Comparison of ENCODE assay signal across 1 cellular context in the genomic region with DNA sequence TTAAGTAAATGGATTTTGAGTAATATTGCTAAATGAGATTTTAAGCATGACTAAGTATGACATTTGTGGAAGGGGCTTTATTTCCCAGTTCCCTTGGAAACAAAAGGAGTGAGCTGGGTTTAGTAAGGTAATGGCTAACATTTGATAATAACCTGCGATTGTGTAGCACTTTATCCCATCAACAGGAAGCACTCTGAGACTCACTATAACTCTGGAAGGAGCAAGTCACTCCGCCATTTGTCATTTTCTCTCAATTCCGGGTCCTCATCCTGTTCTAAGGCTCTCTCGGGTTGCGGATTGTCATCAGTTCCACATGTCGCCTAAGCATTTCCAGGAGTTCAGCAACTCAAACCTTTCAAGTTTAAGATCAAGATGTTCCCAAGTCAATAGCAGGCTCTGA.
TF ChIP-seq lines count a peak whose summit lies in the region.

No MANE protein-coding gene starts in this region.

TF ChIP-seq in HEK293T, 16 proteins besides CTCF, POLR2A, EP300 and RAD21:
- TF ChIP-seq, protein P1, sequence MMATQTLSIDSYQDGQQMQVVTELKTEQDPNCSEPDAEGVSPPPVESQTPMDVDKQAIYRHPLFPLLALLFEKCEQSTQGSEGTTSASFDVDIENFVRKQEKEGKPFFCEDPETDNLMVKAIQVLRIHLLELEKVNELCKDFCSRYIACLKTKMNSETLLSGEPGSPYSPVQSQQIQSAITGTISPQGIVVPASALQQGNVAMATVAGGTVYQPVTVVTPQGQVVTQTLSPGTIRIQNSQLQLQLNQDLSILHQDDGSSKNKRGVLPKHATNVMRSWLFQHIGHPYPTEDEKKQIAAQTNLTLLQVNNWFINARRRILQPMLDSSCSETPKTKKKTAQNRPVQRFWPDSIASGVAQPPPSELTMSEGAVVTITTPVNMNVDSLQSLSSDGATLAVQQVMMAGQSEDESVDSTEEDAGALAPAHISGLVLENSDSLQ (IDR thresholded peaks at IDR 0.05) = no peak
- TF ChIP-seq SP1 (IDR thresholded peaks at IDR 0.05) (no peak), SUZ12 (IDR thresholded peaks at IDR 0.05) (no peak), TARDBP (IDR thresholded peaks at IDR 0.05) (no peak), NFRKB (IDR thresholded peaks at IDR 0.05) (no peak), HDGF (IDR thresholded peaks at IDR 0.05; ENCODE audit: borderline replicate concordance) (no peak), L3MBTL2 (conservative IDR thresholded peaks at IDR 0.05) (no peak), ARNT (IDR thresholded peaks at IDR 0.05) (no peak), FOXK2 (IDR thresholded peaks at IDR 0.05) (no peak), BHLHE40 (IDR thresholded peaks at IDR 0.05; ENCODE audit: borderline replicate concordance) (no peak)
